8 cellular contexts compared by ENCODE assay signal in genomic region chr5:177403826-177404640, GRCh38. TPM values are rescaled to one million over a fixed set of nuclear protein-coding genes. Genes with fewer than 3 reads are reported as not detected.
DNase-seq lines count a peak whose midpoint lies in the region; ATAC-seq, FAIRE-seq and TF ChIP-seq lines count a peak whose summit lies in the region.

No MANE protein-coding gene starts in this region.

- DNase-seq in DMS114 treated with DMSO at 0.1 percent for 48 hours (lab: John Stamatoyannopoulos, UW; ENCODE audit: unreplicated experiment) (peak; percentile 40), HTR-8/SVneo (ENCODE audit: insufficient read length, low spot score) (peak; percentile 88), Peyer's patch (peak; percentile 88 to 95 (median 91)), fibroblast of pulmonary artery (ENCODE audit: low read depth) (peak; percentile 81), nephron progenitor cell (peak; percentile 82)
- peak; percentile 75 for DNase-seq in activated T-helper 1 cell treated with anti-CD3 and anti-CD28 coated beads, Interleukin-12 subunit alpha, Interleukin-12 subunit beta, Interleukin-2, Interleukin-4 antibody, amounts not matched to agents 30 ng/mL and 10 ng/mL and 1 ng/mL, durations not matched to agents 14 hours and 24 hours and 36 hours (ENCODE audit: low spot score)
- DNase-seq in stimulated activated naive CD8-positive, alpha-beta T cell treated with anti-CD3 and anti-CD28 coated beads, Interleukin-15, amount 100 ng/mL, for 72 hours = peak; percentile 90

- ATAC-seq in GM21381 (IDR thresholded peaks at IDR 0.05; ENCODE audit: unreplicated experiment) = peak; percentile 73
- ATAC-seq in stimulated activated naive CD8-positive, alpha-beta T cell treated with anti-CD3 and anti-CD28 coated beads, Interleukin-15, amount 100 ng/mL, for 72 hours = peak; percentile 93

- TF ChIP-seq POLR2A in Peyer's patch (IDR thresholded peaks at IDR 0.05) = no peak

- H3K4me3 Mint-ChIP-seq in activated T-helper 1 cell treated with anti-CD3 and anti-CD28 coated beads, Interleukin-12 subunit alpha, Interleukin-12 subunit beta, Interleukin-2, Interleukin-4 antibody, amounts not matched to agents 30 ng/mL and 10 ng/mL and 1 ng/mL, durations not matched to agents 14 hours and 24 hours and 36 hours = peak overlapping the region; percentile 84
- peak overlapping the region; percentile 86 for H3K4me3 Mint-ChIP-seq in nephron progenitor cell
- peak overlapping the region; percentile 89 to 93 for H3K4me3 Mint-ChIP-seq in stimulated activated naive CD8-positive, alpha-beta T cell treated with anti-CD3 and anti-CD28 coated beads, Interleukin-15, amount 100 ng/mL, for 72 hours

- peaks cover 0 to 24% of the 10 kb centered on the region in 2 donors for H3K27me3 ChIP-seq in Peyer's patch

- H3K4me1 Mint-ChIP-seq in activated T-helper 1 cell treated with anti-CD3 and anti-CD28 coated beads, Interleukin-12 subunit alpha, Interleukin-12 subunit beta, Interleukin-2, Interleukin-4 antibody, amounts not matched to agents 30 ng/mL and 10 ng/mL and 1 ng/mL, durations not matched to agents 14 hours and 24 hours and 36 hours (ENCODE audit: low read depth) = peaks cover 17% of the 10 kb centered on the region
- H3K4me1 Mint-ChIP-seq in nephron progenitor cell = peaks cover 16% of the 10 kb centered on the region
- peaks cover 43% of the 10 kb centered on the region for H3K4me1 Mint-ChIP-seq in stimulated activated naive CD8-positive, alpha-beta T cell treated with anti-CD3 and anti-CD28 coated beads, Interleukin-15, amount 100 ng/mL, for 72 hours

- H3K9me3 Mint-ChIP-seq in activated T-helper 1 cell treated with anti-CD3 and anti-CD28 coated beads, Interleukin-12 subunit alpha, Interleukin-12 subunit beta, Interleukin-2, Interleukin-4 antibody, amounts not matched to agents 30 ng/mL and 10 ng/mL and 1 ng/mL, durations not matched to agents 14 hours and 24 hours and 36 hours = no peaks in the 10 kb centered on the region
- no peaks in the 10 kb centered on the region for H3K9me3 Mint-ChIP-seq in nephron progenitor cell
- H3K9me3 Mint-ChIP-seq in stimulated activated naive CD8-positive, alpha-beta T cell treated with anti-CD3 and anti-CD28 coated beads, Interleukin-15, amount 100 ng/mL, for 72 hours = no peaks in the 10 kb centered on the region

- TF ChIP-seq CTCF in Peyer's patch (IDR thresholded peaks at IDR 0.05) = peak; percentile 80 to 96 (median 88)
- TF ChIP-seq CTCF in fibroblast of pulmonary artery (IDR thresholded peaks at IDR 0.05; ENCODE audit: low read length, missing control alignments) = peak; percentile 53
- peak; percentile 58 for TF ChIP-seq CTCF in nephron progenitor cell (IDR thresholded peaks at IDR 0.05)

- peak overlapping the region; percentile 41 to 79 (median 68) for H3K4me3 ChIP-seq in Peyer's patch
- H3K4me3 ChIP-seq in fibroblast of pulmonary artery (replicated peaks; ENCODE audit: low read depth, low read length) = peak overlapping the region; percentile 56

- no peaks in the 10 kb centered on the region for H3K36me3 ChIP-seq in Peyer's patch

- H3K4me1 ChIP-seq in Peyer's patch = peaks cover 4 to 43% (median 28%) of the 10 kb centered on the region in 4 donors

- H3K36me3 Mint-ChIP-seq in activated T-helper 1 cell treated with anti-CD3 and anti-CD28 coated beads, Interleukin-12 subunit alpha, Interleukin-12 subunit beta, Interleukin-2, Interleukin-4 antibody, amounts not matched to agents 30 ng/mL and 10 ng/mL and 1 ng/mL, durations not matched to agents 14 hours and 24 hours and 36 hours (ENCODE audit: low read depth) = no peaks in the 10 kb centered on the region
- no peaks in the 10 kb centered on the region for H3K36me3 Mint-ChIP-seq in nephron progenitor cell (ENCODE audit: low read depth)

- H3K9me3 ChIP-seq in Peyer's patch = peaks cover 0 to 5% (median 0%) of the 10 kb centered on the region in 4 donors

- intact Hi-C loops in activated T-helper 1 cell treated with anti-CD3 and anti-CD28 coated beads, Interleukin-12 subunit alpha, Interleukin-12 subunit beta, Interleukin-2, Interleukin-4 antibody, amounts not matched to agents 30 ng/mL and 10 ng/mL and 1 ng/mL, durations not matched to agents 14 hours and 24 hours and 36 hours (cut with micrococcal nuclease) = loop anchor here (1.0 to 2.0 kb wide), 9 partner anchors 14 to 189 kb away; partner anchors contain the start of genes GRK6, LMAN2, PDLIM7 and PRR7

- FAIRE-seq in HTR-8/SVneo (lab: Jason Lieb, UNC) = peak; percentile 94

- H3K27ac ChIP-seq in Peyer's patch = peak overlapping the region; percentile 52 to 86 (median 69)

- H3K27me3 Mint-ChIP-seq in activated T-helper 1 cell treated with anti-CD3 and anti-CD28 coated beads, Interleukin-12 subunit alpha, Interleukin-12 subunit beta, Interleukin-2, Interleukin-4 antibody, amounts not matched to agents 30 ng/mL and 10 ng/mL and 1 ng/mL, durations not matched to agents 14 hours and 24 hours and 36 hours (ENCODE audit: insufficient read depth) = peaks cover 34% of the 10 kb centered on the region
- peaks cover 90% of the 10 kb centered on the region for H3K27me3 Mint-ChIP-seq in nephron progenitor cell (ENCODE audit: low read depth, poor library complexity)
- H3K27me3 Mint-ChIP-seq in stimulated activated naive CD8-positive, alpha-beta T cell treated with anti-CD3 and anti-CD28 coated beads, Interleukin-15, amount 100 ng/mL, for 72 hours = peaks cover 28% of the 10 kb centered on the region

- H3K27ac Mint-ChIP-seq in activated T-helper 1 cell treated with anti-CD3 and anti-CD28 coated beads, Interleukin-12 subunit alpha, Interleukin-12 subunit beta, Interleukin-2, Interleukin-4 antibody, amounts not matched to agents 30 ng/mL and 10 ng/mL and 1 ng/mL, durations not matched to agents 14 hours and 24 hours and 36 hours = no peak overlapping the region
- H3K27ac Mint-ChIP-seq in nephron progenitor cell = no peak overlapping the region
- H3K27ac Mint-ChIP-seq in stimulated activated naive CD8-positive, alpha-beta T cell treated with anti-CD3 and anti-CD28 coated beads, Interleukin-15, amount 100 ng/mL, for 72 hours = peak overlapping the region; percentile 40 to 54

RNA-seq across cellular contexts. Expression of gene PFN3, which starts 3.6 kb away (rescaled TPM):
- not detected for total RNA-seq in Peyer's patch
- total RNA-seq in activated T-helper 1 cell treated with anti-CD3 and anti-CD28 coated beads, Interleukin-12 subunit alpha, Interleukin-12 subunit beta, Interleukin-2, Interleukin-4 antibody, amounts not matched to agents 30 ng/mL and 10 ng/mL and 1 ng/mL, durations not matched to agents 14 hours and 24 hours and 36 hours = not detected in 2 replicates

RNA-seq across cellular contexts. Expression of gene F12, which starts 5.3 kb away (rescaled TPM):
- total RNA-seq in Peyer's patch = 10 to 100 TPM in 1 of 4 donors, 1 to 10 TPM in 3; 1.7 to 22.2 (median 7.8) TPM
- 1.3 and 2.2 TPM in 2 replicates for total RNA-seq in activated T-helper 1 cell treated with anti-CD3 and anti-CD28 coated beads, Interleukin-12 subunit alpha, Interleukin-12 subunit beta, Interleukin-2, Interleukin-4 antibody, amounts not matched to agents 30 ng/mL and 10 ng/mL and 1 ng/mL, durations not matched to agents 14 hours and 24 hours and 36 hours

RNA-seq across cellular contexts. Expression of gene SLC34A1, which starts 19.8 kb away (rescaled TPM):
- total RNA-seq in Peyer's patch = under 1 TPM in 1 of 4 donors, not detected in 3; 0.35 TPM
- 0.26 TPM in 1 of 2 replicates, not detected in the other for total RNA-seq in activated T-helper 1 cell treated with anti-CD3 and anti-CD28 coated beads, Interleukin-12 subunit alpha, Interleukin-12 subunit beta, Interleukin-2, Interleukin-4 antibody, amounts not matched to agents 30 ng/mL and 10 ng/mL and 1 ng/mL, durations not matched to agents 14 hours and 24 hours and 36 hours

RNA-seq across cellular contexts. Expression of gene GRK6, which starts 22.4 kb away (rescaled TPM):
- 100 to 1,000 TPM in 1 of 4 donors, 10 to 100 TPM in 3; 36.2 to 140 (median 40.7) TPM for total RNA-seq in Peyer's patch
- total RNA-seq in activated T-helper 1 cell treated with anti-CD3 and anti-CD28 coated beads, Interleukin-12 subunit alpha, Interleukin-12 subunit beta, Interleukin-2, Interleukin-4 antibody, amounts not matched to agents 30 ng/mL and 10 ng/mL and 1 ng/mL, durations not matched to agents 14 hours and 24 hours and 36 hours = 122 and 132 TPM in 2 replicates

RNA-seq across cellular contexts. Expression of gene PRR7, which starts 42.6 kb away (rescaled TPM):
- 1 to 10 TPM in 2 of 4 donors, under 1 TPM in 1, not detected in 1; 0.70 to 2.2 (median 1.9) TPM for total RNA-seq in Peyer's patch
- total RNA-seq in activated T-helper 1 cell treated with anti-CD3 and anti-CD28 coated beads, Interleukin-12 subunit alpha, Interleukin-12 subunit beta, Interleukin-2, Interleukin-4 antibody, amounts not matched to agents 30 ng/mL and 10 ng/mL and 1 ng/mL, durations not matched to agents 14 hours and 24 hours and 36 hours = 10.3 and 11.2 TPM in 2 replicates

Comparison
In these comparisons a context has a peak if more than half of its experiments do, and no peak if none do; other contexts are left out.
1. Peak in every context shown above with its lines: DNase-seq, ATAC-seq, H3K4me3 ChIP-seq and H3K27ac ChIP-seq.
2. DNase-seq: peak in every context shown above with its lines; median percentile 91 in Peyer's patch; 90 in stimulated activated naive CD8-positive, alpha-beta T cell treated with anti-CD3 and anti-CD28 coated beads, Interleukin-15, amount 100 ng/mL, for 72 hours; 88 in HTR-8/SVneo; 82 in nephron progenitor cell; 81 in fibroblast of pulmonary artery; 75 in activated T-helper 1 cell treated with anti-CD3 and anti-CD28 coated beads, Interleukin-12 subunit alpha, Interleukin-12 subunit beta, Interleukin-2, Interleukin-4 antibody, amounts not matched to agents 30 ng/mL and 10 ng/mL and 1 ng/mL, durations not matched to agents 14 hours and 24 hours and 36 hours; 40 in DMS114 treated with DMSO at 0.1 percent for 48 hours.
3. H3K27ac Mint-ChIP-seq: peak in stimulated activated naive CD8-positive, alpha-beta T cell treated with anti-CD3 and anti-CD28 coated beads, Interleukin-15, amount 100 ng/mL, for 72 hours (2 of 2); none in activated T-helper 1 cell treated with anti-CD3 and anti-CD28 coated beads, Interleukin-12 subunit alpha, Interleukin-12 subunit beta, Interleukin-2, Interleukin-4 antibody, amounts not matched to agents 30 ng/mL and 10 ng/mL and 1 ng/mL, durations not matched to agents 14 hours and 24 hours and 36 hours (single experiment) and nephron progenitor cell (single experiment).